8 cellular contexts compared by ENCODE assay signal in the genomic region with DNA sequence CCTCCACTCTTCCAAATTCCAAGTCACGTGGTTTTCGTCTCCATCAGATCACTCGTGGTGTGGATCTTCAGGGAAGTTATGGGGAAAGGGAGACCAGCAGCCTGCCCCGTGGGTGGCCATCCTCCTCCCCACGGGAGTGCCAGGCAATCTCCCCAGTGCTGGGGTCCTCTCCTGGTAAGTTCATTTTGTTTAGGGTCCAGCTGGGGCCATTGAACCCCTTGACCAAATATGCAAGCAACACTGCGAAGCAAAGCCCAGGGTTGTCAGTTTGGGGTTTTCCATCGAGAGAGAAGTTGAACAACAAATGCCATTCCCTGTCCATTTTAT. TPM values are rescaled to one million over a fixed set of nuclear protein-coding genes. Genes with fewer than 3 reads are reported as not detected.
DNase-seq lines count a peak whose midpoint lies in the region; ATAC-seq, FAIRE-seq and TF ChIP-seq lines count a peak whose summit lies in the region.

No MANE protein-coding gene starts in this region.

- H3K36me3 Mint-ChIP-seq in activated T-helper 17 cell treated with anti-CD3 and anti-CD28 coated beads, Interleukin-2, amount 50 U/mL, for 72 hours (ENCODE audit: low read depth) = peaks cover 6% of the 10 kb centered on the region
- H3K36me3 Mint-ChIP-seq in stimulated activated memory B cell treated with anti-CD40 and anti-IgM and Interleukin-4, amounts not matched to agents 10 μg/mL and 1 μg/mL and 100 μg/mL, for 72 hours = peaks cover 5% of the 10 kb centered on the region

- H3K27me3 Mint-ChIP-seq in activated T-helper 17 cell treated with anti-CD3 and anti-CD28 coated beads, Interleukin-2, amount 50 U/mL, for 72 hours = no peaks in the 10 kb centered on the region
- H3K27me3 Mint-ChIP-seq in stimulated activated memory B cell treated with anti-CD40 and anti-IgM and Interleukin-4, amounts not matched to agents 10 μg/mL and 1 μg/mL and 100 μg/mL, for 72 hours = no peaks in the 10 kb centered on the region

- H3K4me1 Mint-ChIP-seq in activated T-helper 17 cell treated with anti-CD3 and anti-CD28 coated beads, Interleukin-2, amount 50 U/mL, for 72 hours = peaks cover 14% of the 10 kb centered on the region
- H3K4me1 Mint-ChIP-seq in stimulated activated memory B cell treated with anti-CD40 and anti-IgM and Interleukin-4, amounts not matched to agents 10 μg/mL and 1 μg/mL and 100 μg/mL, for 72 hours = peaks cover 39% of the 10 kb centered on the region

- peak overlapping the region; percentile 63; the same call in 1 of the 2 replicates for H3K27ac ChIP-seq in HUES6 (ENCODE audit: low read depth, low read length)

- TF ChIP-seq POLR2A in H54 (IDR thresholded peaks at IDR 0.05; ENCODE audit: low read depth, low read length) = no peak

- FAIRE-seq in H54 (lab: Jason Lieb, UNC) = no peak

- ATAC-seq in activated T-helper 17 cell treated with anti-CD3 and anti-CD28 coated beads, Interleukin-2, amount 50 U/mL, for 72 hours (replicated peaks) = no peak
- ATAC-seq in stimulated activated memory B cell treated with anti-CD40 and anti-IgM and Interleukin-4, amounts not matched to agents 10 μg/mL and 1 μg/mL and 100 μg/mL, for 72 hours = no peak
- no peak for ATAC-seq in GM19328 (IDR thresholded peaks at IDR 0.05; ENCODE audit: unreplicated experiment)
- no peak for ATAC-seq in HG03097 (IDR thresholded peaks at IDR 0.05; ENCODE audit: low FRiP score, unreplicated experiment)
- no peak for ATAC-seq in HG03039 (IDR thresholded peaks at IDR 0.05; ENCODE audit: unreplicated experiment)

- H3K9me3 Mint-ChIP-seq in activated T-helper 17 cell treated with anti-CD3 and anti-CD28 coated beads, Interleukin-2, amount 50 U/mL, for 72 hours = no peaks in the 10 kb centered on the region
- H3K9me3 Mint-ChIP-seq in stimulated activated memory B cell treated with anti-CD40 and anti-IgM and Interleukin-4, amounts not matched to agents 10 μg/mL and 1 μg/mL and 100 μg/mL, for 72 hours = no peaks in the 10 kb centered on the region

- DNase-seq in H54 (ENCODE audit: insufficient read length, low spot score) = no peak

- H3K9ac ChIP-seq in HUES6 (ENCODE audit: low read length) = peak overlapping the region; percentile 88

- peak overlapping the region; percentile 93 for H3K4me3 ChIP-seq in HUES6 (ENCODE audit: low read depth, low read length)
- peak overlapping the region; percentile 68 for H3K4me3 ChIP-seq in iPS-11a (ENCODE audit: low read depth, low read length)

- peak overlapping the region; percentile 88 for H3K4me3 Mint-ChIP-seq in activated T-helper 17 cell treated with anti-CD3 and anti-CD28 coated beads, Interleukin-2, amount 50 U/mL, for 72 hours
- peak overlapping the region; percentile 96 for H3K4me3 Mint-ChIP-seq in stimulated activated memory B cell treated with anti-CD40 and anti-IgM and Interleukin-4, amounts not matched to agents 10 μg/mL and 1 μg/mL and 100 μg/mL, for 72 hours

- no peaks in the 10 kb centered on the region for H3K27me3 ChIP-seq in HUES6 (ENCODE audit: control insufficient read depth, insufficient read depth, low read length)

- H3K36me3 ChIP-seq in HUES6 (ENCODE audit: control insufficient read depth, insufficient read depth, low read length) = no peaks in the 10 kb centered on the region

- no peaks in the 10 kb centered on the region for H3K9me3 ChIP-seq in HUES6 (ENCODE audit: control insufficient read depth, insufficient read depth, low read depth, low read length)

- H3K4me1 ChIP-seq in HUES6 (ENCODE audit: control insufficient read depth, insufficient read depth, low read length) = peaks cover 6% of the 10 kb centered on the region

- H3K27ac Mint-ChIP-seq in activated T-helper 17 cell treated with anti-CD3 and anti-CD28 coated beads, Interleukin-2, amount 50 U/mL, for 72 hours = peak overlapping the region; percentile 91
- H3K27ac Mint-ChIP-seq in stimulated activated memory B cell treated with anti-CD40 and anti-IgM and Interleukin-4, amounts not matched to agents 10 μg/mL and 1 μg/mL and 100 μg/mL, for 72 hours = peak overlapping the region; percentile 92

RNA-seq across cellular contexts. Expression of a gene that starts 4.1 kb away (rescaled TPM):
- 10 to 100 TPM; 33.9 to 43.0 TPM for total RNA-seq in activated T-helper 17 cell treated with anti-CD3 and anti-CD28 coated beads, Interleukin-2, amount 50 U/mL, for 72 hours
